Comparison of ENCODE assay signal across 8 cellular contexts in the genomic region with DNA sequence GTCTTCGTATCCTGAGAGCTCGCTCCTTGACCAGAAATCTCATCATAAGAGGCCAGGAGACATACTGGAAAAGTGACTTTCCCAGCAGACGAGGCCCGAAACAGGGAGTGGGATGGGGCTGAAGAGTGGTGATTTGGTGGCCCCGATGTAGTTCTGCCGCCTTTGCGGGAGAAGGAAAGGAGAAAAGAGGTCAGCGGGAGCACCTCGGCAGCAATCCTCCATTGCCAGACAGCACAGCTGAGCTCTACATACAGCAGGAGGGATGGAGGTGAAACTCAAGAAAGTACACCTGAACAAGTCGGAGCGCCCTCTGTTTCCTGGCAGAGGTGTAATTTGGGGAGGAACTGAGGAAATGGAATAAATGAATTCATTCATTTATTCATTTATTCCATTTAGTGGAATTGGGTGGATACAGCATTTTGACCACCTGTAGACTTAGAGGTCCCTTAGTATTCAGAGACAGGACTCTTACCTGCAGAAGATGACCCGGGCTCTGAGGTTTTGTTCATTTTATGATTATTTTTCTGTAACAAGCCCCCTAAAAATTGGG. TPM values are rescaled to one million over a fixed set of nuclear protein-coding genes. Genes with fewer than 3 reads are reported as not detected.
DNase-seq lines count a peak whose midpoint lies in the region; FAIRE-seq and TF ChIP-seq lines count a peak whose summit lies in the region.

No MANE protein-coding gene starts in this region.

- H4K20me1 ChIP-seq in mammary epithelial cell (ENCODE audit: insufficient read depth, low read length) = no peaks in the 10 kb centered on the region

- H3K27ac ChIP-seq in A673 (ENCODE audit: low read depth, low read length, poor library complexity, severe bottlenecking) (no peak overlapping the region), mammary epithelial cell (ENCODE audit: insufficient read depth, low read depth, low read length) (no peak overlapping the region), muscle layer of colon (ENCODE audit: low read depth, low read length) (no peak overlapping the region)

- CTCF ChIA-PET in A673 (lab: Charles Lee) = interaction anchor here (0.7 to 2.6 kb wide), 10 partner anchors 8 to 244 kb away, joined by 3 to 47 read pairs (median 4); partner anchors contain the start of genes PPP1R11 and TRIM39
- CTCF ChIA-PET in mammary epithelial cell (lab: Charles Lee; ENCODE audit: low non-redundant PET) = interaction anchor here (0.7 to 1.3 kb wide), 4 partner anchors 21 to 457 kb away, joined by 3 to 19 read pairs (median 16); no protein-coding TSS in a partner anchor

- TF ChIP-seq POLR2A in GM12892 (IDR thresholded peaks at IDR 0.05; ENCODE audit: low read depth, low read length) = no peak

- H3K4me1 ChIP-seq in A673 (ENCODE audit: insufficient read depth, low read length, poor library complexity, severe bottlenecking) (peaks cover 18% of the 10 kb centered on the region), HAP-1 (peaks cover 24% of the 10 kb centered on the region), mammary epithelial cell (ENCODE audit: insufficient read depth, low read length) (peaks cover 33% of the 10 kb centered on the region), muscle layer of colon (ENCODE audit: insufficient read depth, low read length) (peaks cover 27% of the 10 kb centered on the region)

- FAIRE-seq in GM12892 (lab: Jason Lieb, UNC) = no peak

- intact Hi-C loops in A673 (cut with micrococcal nuclease; ENCODE audit: unreplicated experiment) (loop anchor here (1.0 to 10.0 kb wide), 4 partner anchors 28 to 291 kb away; partner anchors contain the start of gene PPP1R11), mammary epithelial cell (cut with micrococcal nuclease) (loop anchor here (1.0 to 5.0 kb wide), 9 partner anchors 28 to 366 kb away; partner anchors contain the start of genes RNF39, RPP21 and TRIM39)

- WGBS in mammary epithelial cell (ENCODE audit: low coverage, missing lambda C conversion rate) = 24% methylated on average over 9 of the region's 12 CpGs

- H2AFZ ChIP-seq in mammary epithelial cell (ENCODE audit: low read depth, low read length) = peak overlapping the region; percentile 95

- POLR2A ChIA-PET in A673 (lab: Charles Lee; ENCODE audit: low non-redundant PET) = no interaction called here

- in situ Hi-C loops in HAP-1 (cut with MboI; ENCODE audit: low sequenced_read_pairs) (no loop called here), mammary epithelial cell (cut with MboI; ENCODE audit: low sequenced_read_pairs in 2 of 2) (loop anchor here in 1 of 2 donors (5.0 kb wide), 1 partner anchor 69 kb away; no protein-coding TSS in a partner anchor)

- peaks cover 38% of the 10 kb centered on the region for H3K27me3 ChIP-seq in A673 (replicated peaks; ENCODE audit: insufficient read depth, low read depth, low read length, poor library complexity)
- H3K27me3 ChIP-seq in HAP-1 (ENCODE audit: low read depth) = no peaks in the 10 kb centered on the region
- H3K27me3 ChIP-seq in mammary epithelial cell (ENCODE audit: insufficient read depth, low read length) = no peaks in the 10 kb centered on the region
- H3K27me3 ChIP-seq in muscle layer of colon (ENCODE audit: control insufficient read depth in 1 of 2, insufficient read depth in 2 of 2, low read length in 2 of 2) = peaks cover 26 to 42% of the 10 kb centered on the region in 2 donors

- no peaks in the 10 kb centered on the region for H3K9me3 ChIP-seq in A673 (ENCODE audit: low read depth, low read length, poor library complexity, severe bottlenecking)
- no peaks in the 10 kb centered on the region for H3K9me3 ChIP-seq in HAP-1
- no peaks in the 10 kb centered on the region for H3K9me3 ChIP-seq in mammary epithelial cell (replicated peaks; ENCODE audit: insufficient read depth, low read length)
- H3K9me3 ChIP-seq in muscle layer of colon (ENCODE audit: low read length) = peaks cover 6% of the 10 kb centered on the region

- H3K4me3 ChIP-seq in A673 (ENCODE audit: low read depth, low read length, poor library complexity, severe bottlenecking) (peak overlapping the region; percentile 48), HAP-1 (peak overlapping the region; percentile 10; the same call in 1 of the 2 replicates), mammary epithelial cell (replicated peaks in 1 of 3; ENCODE audit: insufficient read depth in 1 of 3, low read depth in 2 of 3, low read length in 3 of 3) (peak overlapping the region; percentile 43 to 53 (median 43)), muscle layer of colon (ENCODE audit: low read depth in 1 of 2, low read length in 2 of 2) (peak overlapping the region; percentile 44 to 60)

- BruUV-seq in A673 (replicated peaks; lab: Mats Ljungman, UMichigan) (no TSS peak), mammary epithelial cell (replicated peaks; lab: Mats Ljungman, UMichigan) (no TSS peak)

- dilution Hi-C loops in mammary epithelial cell (cut with HindIII; ENCODE audit: low sequenced_read_pairs) = no loop called here

- H3K36me3 ChIP-seq in A673 (ENCODE audit: insufficient read depth, low read length, poor library complexity, severe bottlenecking) = no peaks in the 10 kb centered on the region
- no peaks in the 10 kb centered on the region for H3K36me3 ChIP-seq in HAP-1 (replicated peaks)
- no peaks in the 10 kb centered on the region for H3K36me3 ChIP-seq in mammary epithelial cell (ENCODE audit: insufficient read depth, low read length)
- H3K36me3 ChIP-seq in muscle layer of colon (ENCODE audit: insufficient read depth, low read length) = no peaks in the 10 kb centered on the region

- DNase-seq in A673 (ENCODE audit: low spot score) = no peak
- no peak for DNase-seq in HAP-1 (ENCODE audit: low spot score in 2 of 2)
- no peak for DNase-seq in mammary epithelial cell
- no peak for DNase-seq in stimulated activated CD8-positive, alpha-beta memory T cell treated with anti-CD3 and anti-CD28 coated beads, Interleukin-4, amount 100 ng/mL, for 48 hours
- no peak for DNase-seq in dermis blood vessel endothelial cell
- no peak for DNase-seq in RPMI8226
- no peak for DNase-seq in GM12892 (ENCODE audit: insufficient read length)

- no peaks in the 10 kb centered on the region for H3K79me2 ChIP-seq in mammary epithelial cell (ENCODE audit: insufficient read depth, low read length)

- peak overlapping the region; percentile 86 for H3K4me2 ChIP-seq in mammary epithelial cell (ENCODE audit: insufficient read depth, low read depth, low read length)

- no peak for TF ChIP-seq CTCF in A673 (conservative IDR thresholded peaks at IDR 0.05; ENCODE audit: low read depth, low read length)
- no peak for TF ChIP-seq CTCF in mammary epithelial cell (conservative IDR thresholded peaks at IDR 0.05 in 1 of 2, IDR thresholded peaks at IDR 0.05 in 1 of 2; ENCODE audit: extremely low read depth in 1 of 2, insufficient read depth in 1 of 2, low read depth in 1 of 2, low read length in 2 of 2)

- H3K9ac ChIP-seq in mammary epithelial cell (ENCODE audit: insufficient read depth, low read length) = no peak overlapping the region
- H3K9ac ChIP-seq in muscle layer of colon (ENCODE audit: low read length) = no peak overlapping the region

RNA-seq across cellular contexts. Expression of gene TRIM31, which starts 9.2 kb away (rescaled TPM):
- total RNA-seq in A673 (2021) (not detected in 2 replicates), mammary epithelial cell (not detected), dermis blood vessel endothelial cell (not detected in 2 replicates)
- 0.07 TPM for polyA plus RNA-seq in mammary epithelial cell
- polyA minus RNA-seq in mammary epithelial cell = not detected
- not detected for polyA plus RNA-seq in GM12892 (2012; ENCODE audit: missing spikeins)

RNA-seq across cellular contexts. Expression of gene RNF39, which starts 28.1 kb away (rescaled TPM):
- total RNA-seq in A673 (2021) (not detected in 2 replicates), mammary epithelial cell (1 to 10 TPM; 2.5 to 5.4 TPM), dermis blood vessel endothelial cell (0.05 TPM in 1 of 2 replicates, not detected in the other)
- polyA plus RNA-seq in mammary epithelial cell = 3.3 TPM
- polyA minus RNA-seq in mammary epithelial cell = not detected
- polyA plus RNA-seq in GM12892 (2012; ENCODE audit: missing spikeins) = 0.34 TPM

RNA-seq across cellular contexts. Expression of gene TRIM40, which starts 32.2 kb away (rescaled TPM):
- total RNA-seq in A673 (2021) (not detected in 2 replicates), mammary epithelial cell (not detected), dermis blood vessel endothelial cell (not detected in 2 replicates)
- polyA plus RNA-seq in mammary epithelial cell = not detected
- not detected for polyA minus RNA-seq in mammary epithelial cell
- not detected for polyA plus RNA-seq in GM12892 (2012; ENCODE audit: missing spikeins)

RNA-seq across cellular contexts. Expression of gene PPP1R11, which starts 36.7 kb away (rescaled TPM):
- total RNA-seq in A673 (2021) (46.2 and 46.8 TPM in 2 replicates), mammary epithelial cell (10 to 100 TPM; 26.3 to 43.2 TPM), dermis blood vessel endothelial cell (14.0 and 15.0 TPM in 2 replicates)
- polyA plus RNA-seq in mammary epithelial cell = 42.4 TPM
- 32.9 TPM for polyA minus RNA-seq in mammary epithelial cell
- 25.4 TPM for polyA plus RNA-seq in GM12892 (2012; ENCODE audit: missing spikeins)

RNA-seq across cellular contexts. Expression of gene POLR1H, which starts 42.6 kb away (rescaled TPM):
- total RNA-seq in A673 (2021) = 30.9 and 34.2 TPM in 2 replicates
- total RNA-seq in mammary epithelial cell = 10 to 100 TPM; 18.8 to 33.3 TPM
- polyA plus RNA-seq in mammary epithelial cell = 32.9 TPM
- polyA minus RNA-seq in mammary epithelial cell = 21.0 TPM
- 14.8 and 39.1 TPM in 2 replicates for total RNA-seq in dermis blood vessel endothelial cell
- polyA plus RNA-seq in GM12892 (2012; ENCODE audit: missing spikeins) = 53.2 TPM
